10 cellular contexts compared by ENCODE assay signal in genomic region chr22:20520093-20520511, GRCh38. TPM values are rescaled to one million over a fixed set of nuclear protein-coding genes. Genes with fewer than 3 reads are reported as not detected.
DNase-seq lines count a peak whose midpoint lies in the region; ATAC-seq and TF ChIP-seq lines count a peak whose summit lies in the region.
"Had no signal": no experiment of that assay in that cellular context is flagged by ENCODE, and none has a peak within 500 bp of the region (broad histone marks: within the 10 kb centered on the region; RNA-seq: fewer than 3 reads in every experiment).

No MANE protein-coding gene starts in this region.

- H3K27ac Mint-ChIP-seq in naive thymus-derived CD8-positive, alpha-beta T cell = peak overlapping the region; percentile 47 to 93 (median 85)

- TF ChIP-seq CTCF in AG10803 (conservative IDR thresholded peaks at IDR 0.05; ENCODE audit: low read length) (no peak), IMR-90 (conservative IDR thresholded peaks at IDR 0.05; ENCODE audit: low read depth, low read length) (no peak), gastroesophageal sphincter (IDR thresholded peaks at IDR 0.05) (no peak), WERI-Rb-1 (IDR thresholded peaks at IDR 0.05; ENCODE audit: low read depth, low read length) (no peak), suprapubic skin (IDR thresholded peaks at IDR 0.05) (no peak)

- CTCF ChIA-PET in IMR-90 (lab: Yijun Ruan, JAX) = interaction anchor here (0.7 to 1.0 kb wide), 2 partner anchors 21 to 53 kb away, joined by 3 read pairs; no protein-coding TSS in a partner anchor

- peak overlapping the region; percentile 39; the same call in 1 of the 3 replicates for H2BK15ac ChIP-seq in IMR-90 (ENCODE audit: low read depth, low read length)

- no peaks in the 10 kb centered on the region for H3K27me3 ChIP-seq in IMR-90 (ENCODE audit: control insufficient read depth, insufficient read depth, low read length)
- H3K27me3 ChIP-seq in gastroesophageal sphincter = no peaks in the 10 kb centered on the region
- no peaks in the 10 kb centered on the region for H3K27me3 ChIP-seq in WERI-Rb-1 (ENCODE audit: insufficient read depth, low read depth, severe bottlenecking)
- H3K27me3 ChIP-seq in suprapubic skin = no peaks in the 10 kb centered on the region
- H3K27me3 ChIP-seq: colonic mucosa had no signal

- TF ChIP-seq POLR2A in IMR-90 (IDR thresholded peaks at IDR 0.05; ENCODE audit: low read depth, low read length) (no peak), gastroesophageal sphincter (IDR thresholded peaks at IDR 0.05) (no peak), suprapubic skin (IDR thresholded peaks at IDR 0.05) (no peak)

- H3K4ac ChIP-seq in IMR-90 (ENCODE audit: low read depth, low read length) = no peak overlapping the region; the same call in 1 of the 2 replicates

- no peaks in the 10 kb centered on the region for H3K27me3 Mint-ChIP-seq in naive thymus-derived CD8-positive, alpha-beta T cell

- no peak overlapping the region for H3K4me3 ChIP-seq in AG10803 (ENCODE audit: low read length)
- H3K4me3 ChIP-seq in IMR-90 (ENCODE audit: insufficient read depth, low read depth, low read length) = no peak overlapping the region
- H3K4me3 ChIP-seq in gastroesophageal sphincter = no peak overlapping the region
- H3K4me3 ChIP-seq in WERI-Rb-1 (ENCODE audit: low read depth, low read length) = no peak overlapping the region
- no peak overlapping the region for H3K4me3 ChIP-seq in suprapubic skin
- H3K4me3 ChIP-seq: colonic mucosa had no signal

- peak overlapping the region; percentile 65; the same call in 1 of the 2 replicates for H3K23ac ChIP-seq in IMR-90 (ENCODE audit: low read depth, low read length)

- peak overlapping the region in 7 of 10 donors; percentile 4 to 63 (median 37) for H3K4me3 Mint-ChIP-seq in naive thymus-derived CD8-positive, alpha-beta T cell

- no peak overlapping the region for H3K56ac ChIP-seq in IMR-90 (ENCODE audit: extremely low read depth, insufficient read depth, low read length)

- H3K18ac ChIP-seq in IMR-90 (ENCODE audit: low read depth, low read length) = no peak overlapping the region; the same call in 1 of the 2 replicates

- H4K8ac ChIP-seq in IMR-90 (ENCODE audit: low read depth in 2 of 2, low read length in 2 of 2) = peak overlapping the region in 1 of 2 experiments; percentile 6; a peak in 1 of 4 replicates

- no peaks in the 10 kb centered on the region for H3K9me3 Mint-ChIP-seq in naive thymus-derived CD8-positive, alpha-beta T cell

- H2AFZ ChIP-seq in IMR-90 (replicated peaks; ENCODE audit: low read length, poor library complexity) = no peak overlapping the region

- H4K20me1 ChIP-seq in IMR-90 (ENCODE audit: insufficient read depth, low read length) = peaks cover 88% of the 10 kb centered on the region

- WGBS in IMR-90 (ENCODE audit: extremely low coverage in 2 of 2, insufficient read length in 1 of 2), 2 experiments = 60% methylated on average over 1 of the region's 7 CpGs; no CpG with 5 or more reads in 1 of the 2 experiments
- 33 to 53% methylated on average over 3 to 4 of the region's 7 CpGs for WGBS in gastroesophageal sphincter (ENCODE audit: low coverage in 1 of 2), 2 donors
- 65% methylated on average over 7 of the region's 7 CpGs for WGBS in suprapubic skin

- H4K5ac ChIP-seq in IMR-90 (ENCODE audit: low read depth, low read length) = no peak overlapping the region

- peak overlapping the region; percentile 50 for H3K27ac ChIP-seq in IMR-90 (ENCODE audit: insufficient read depth, low read length)
- peak overlapping the region in 1 of 4 donors; percentile 11 for H3K27ac ChIP-seq in gastroesophageal sphincter
- no peak overlapping the region for H3K27ac ChIP-seq in WERI-Rb-1
- H3K27ac ChIP-seq in suprapubic skin = no peak overlapping the region
- H3K27ac ChIP-seq: colonic mucosa had no signal

- peaks cover 28% of the 10 kb centered on the region for H3K36me3 ChIP-seq in IMR-90 (ENCODE audit: control insufficient read depth, insufficient read depth, low read length)
- H3K36me3 ChIP-seq in gastroesophageal sphincter = peaks cover 0 to 34% of the 10 kb centered on the region in 2 donors
- H3K36me3 ChIP-seq in WERI-Rb-1 = peaks cover 25% of the 10 kb centered on the region
- peaks cover 23% of the 10 kb centered on the region for H3K36me3 ChIP-seq in suprapubic skin
- H3K36me3 ChIP-seq: colonic mucosa had no signal

- peak overlapping the region; percentile 41; the same call in 1 of the 2 replicates for H4K91ac ChIP-seq in IMR-90 (ENCODE audit: insufficient read depth, low read depth, low read length)

- DNase-seq in AG10803 (ENCODE audit: low read depth) (peak; percentile 38), IMR-90 (peak; percentile 82), amniotic epithelial cell (ENCODE audit: low read depth) (peak; percentile 76), WERI-Rb-1 (no peak), suprapubic skin (ENCODE audit: low spot score in 2 of 2) (no peak), DMS79 (lab: John Stamatoyannopoulos, UW) (no peak)
- peak in 1 of 10 donors; percentile 6 for DNase-seq in naive thymus-derived CD8-positive, alpha-beta T cell
- DNase-seq: colonic mucosa, DMS79 treated with DMSO at 0.1 percent for 48 hours had no signal

- H2BK120ac ChIP-seq in IMR-90 (ENCODE audit: low read depth, low read length) = no peak overlapping the region

- H3K9me1 ChIP-seq in IMR-90 (ENCODE audit: insufficient read depth, low read length) = peaks cover 56% of the 10 kb centered on the region

- ATAC-seq in IMR-90 (ENCODE audit: low read depth) = peak; percentile 58
- peak in 1 of 2 donors; percentile 17 for ATAC-seq in naive thymus-derived CD8-positive, alpha-beta T cell
- ATAC-seq in gastroesophageal sphincter = no peak

- intact Hi-C loops in IMR-90 (cut with micrococcal nuclease) = no loop called here

- peaks cover 0 to 63% (median 2%) of the 10 kb centered on the region in 3 donors for H3K36me3 Mint-ChIP-seq in naive thymus-derived CD8-positive, alpha-beta T cell

- TF ChIP-seq EP300 in gastroesophageal sphincter (IDR thresholded peaks at IDR 0.05) (no peak), suprapubic skin (IDR thresholded peaks at IDR 0.05) (no peak)

- in situ Hi-C loops in IMR-90 (cut with MboI; ENCODE audit: low sequenced_read_pairs) = no loop called here

- dilution Hi-C loops in IMR-90 (cut with HindIII; ENCODE audit: low sequenced_read_pairs, unreplicated experiment) = no loop called here

- peak overlapping the region; percentile 30 for H2AK5ac ChIP-seq in IMR-90 (ENCODE audit: low read depth, low read length)

- H3K9me3 ChIP-seq in IMR-90 (ENCODE audit: control insufficient read depth, insufficient read depth, low read length) (no peaks in the 10 kb centered on the region), gastroesophageal sphincter (no peaks in the 10 kb centered on the region), WERI-Rb-1 (ENCODE audit: severe bottlenecking) (no peaks in the 10 kb centered on the region), suprapubic skin (no peaks in the 10 kb centered on the region)
- H3K9me3 ChIP-seq: colonic mucosa had no signal

- H2BK20ac ChIP-seq in IMR-90 (ENCODE audit: low read depth, low read length) = no peak overlapping the region

- H3K9ac ChIP-seq in IMR-90 (ENCODE audit: low read depth, low read length) = no peak overlapping the region

- POLR2A ChIA-PET in IMR-90 (lab: Charles Lee; ENCODE audit: unreplicated experiment) = no interaction called here
- POLR2A ChIA-PET in naive thymus-derived CD8-positive, alpha-beta T cell (lab: Charles Lee) = interaction anchor here (0.7 to 1.9 kb wide), 4 partner anchors 14 to 52 kb away, joined by 3 to 7 read pairs (median 5); no protein-coding TSS in a partner anchor

- H3K4me1 ChIP-seq in IMR-90 (ENCODE audit: control insufficient read depth, insufficient read depth, low read length) (peaks cover 36% of the 10 kb centered on the region), gastroesophageal sphincter (peaks cover 0 to 88% (median 23%) of the 10 kb centered on the region in 3 donors), suprapubic skin (peaks cover 46% of the 10 kb centered on the region)

- H3K4me1 Mint-ChIP-seq in naive thymus-derived CD8-positive, alpha-beta T cell = peaks cover 41 to 84% (median 79%) of the 10 kb centered on the region in 4 donors

- no peak overlapping the region for H2AK9ac ChIP-seq in IMR-90 (replicated peaks; ENCODE audit: low read depth, low read length, poor library complexity)

- no TSS peak for BruUV-seq in IMR-90 (replicated peaks; lab: Mats Ljungman, UMichigan)

- TF ChIP-seq RAD21 in IMR-90 (IDR thresholded peaks at IDR 0.05; ENCODE audit: low read length) = 0 out of 2 replicates have a peak, but pooled peaks have one; percentile 1

- H2BK5ac ChIP-seq in IMR-90 (ENCODE audit: low read depth, low read length, poor library complexity, severe bottlenecking) = peak overlapping the region; percentile 22

- peak overlapping the region; percentile 15; the same call in 1 of the 2 replicates for H3K4me2 ChIP-seq in IMR-90 (ENCODE audit: low read depth, low read length)

- no peak overlapping the region for H3K14ac ChIP-seq in IMR-90 (replicated peaks; ENCODE audit: low read depth, low read length)

- H3K79me1 ChIP-seq in IMR-90 (ENCODE audit: low read depth in 1 of 2, low read length in 2 of 2) = peaks cover 3 to 78% of the 10 kb centered on the region in 2 experiments; a peak in 3 of 4 replicates

TF ChIP-seq in IMR-90, 13 proteins besides CTCF, POLR2A, EP300 and RAD21 (continues in another document):
- TF ChIP-seq MAFK (IDR thresholded peaks at IDR 0.05; ENCODE audit: low read depth, low read length) (peak; percentile 40; the same call in 1 of the 2 replicates), RFX5 (IDR thresholded peaks at IDR 0.05; ENCODE audit: low read depth, low read length) (no peak), MXI1 (IDR thresholded peaks at IDR 0.05; ENCODE audit: borderline replicate concordance, low read depth, low read length) (peak; percentile 77; the same call in 1 of the 2 replicates), FOS (IDR thresholded peaks at IDR 0.05; ENCODE audit: low read depth, low read length) (peak; percentile 67; the same call in 1 of the 2 replicates)

RNA-seq across cellular contexts. Expression of gene MED15, which starts 12.7 kb away (rescaled TPM):
- total RNA-seq in IMR-90 (2012; rRNA removed) (19.0 and 22.8 TPM in 2 replicates), gastroesophageal sphincter (10 to 100 TPM; 30.6 to 62.3 (median 54.3) TPM), suprapubic skin (100 to 1,000 TPM in 1 of 4 donors, 10 to 100 TPM in 3; 59.8 to 163 (median 70.8) TPM)
- 68.8 and 71.5 TPM in 2 replicates for polyA plus RNA-seq in IMR-90 (2012; rRNA removed)
- 43.1 and 81.0 TPM in 2 replicates for polyA plus RNA-seq in IMR-90 (2012; cell fraction: cytosol; rRNA removed)
- 269 and 514 TPM in 2 replicates for polyA plus RNA-seq in IMR-90 (2012; cell fraction: nucleus; rRNA removed; ENCODE audit: low replicate concordance)
- total RNA-seq in naive thymus-derived CD8-positive, alpha-beta T cell = 100 to 1,000 TPM; 308 to 327 TPM
- 10 to 100 TPM; 25.4 to 85.2 (median 38.2) TPM for polyA plus RNA-seq in naive thymus-derived CD8-positive, alpha-beta T cell

RNA-seq across cellular contexts. Expression of gene KLHL22, which starts 24.5 kb away (rescaled TPM):
- total RNA-seq in IMR-90 (2012; rRNA removed) = 25.8 and 27.1 TPM in 2 replicates
- polyA plus RNA-seq in IMR-90 (2012; rRNA removed) = 28.7 and 30.1 TPM in 2 replicates
- polyA plus RNA-seq in IMR-90 (2012; cell fraction: cytosol; rRNA removed) = 14.3 and 46.6 TPM in 2 replicates
- 70.3 and 122 TPM in 2 replicates for polyA plus RNA-seq in IMR-90 (2012; cell fraction: nucleus; rRNA removed; ENCODE audit: low replicate concordance)
- 10 to 100 TPM; 65.0 to 71.9 TPM for total RNA-seq in naive thymus-derived CD8-positive, alpha-beta T cell
- polyA plus RNA-seq in naive thymus-derived CD8-positive, alpha-beta T cell = 10 to 100 TPM; 16.1 to 25.4 (median 20.0) TPM
- total RNA-seq in gastroesophageal sphincter = 10 to 100 TPM; 25.0 to 44.5 (median 33.9) TPM
- total RNA-seq in suprapubic skin = 10 to 100 TPM; 12.3 to 29.7 (median 18.3) TPM

Comparison
In these comparisons a context has a peak if more than half of its experiments do, and no peak if none do; other contexts are left out.
1. DNase-seq: peak in AG10803 (single experiment), IMR-90 (single experiment) and amniotic epithelial cell (single experiment); none in WERI-Rb-1 (single experiment), suprapubic skin (0 of 2) and DMS79 (single experiment).